ENCODE assay signal across 30 cellular contexts in genomic region chr1:114196992-114197907, GRCh38. TPM values are rescaled to one million over a fixed set of nuclear protein-coding genes. Genes with fewer than 3 reads are reported as not detected.
"Had no signal": no experiment of that assay in that cellular context is flagged by ENCODE, and none has a peak within 500 bp of the region (broad histone marks: within the 10 kb centered on the region; RNA-seq: fewer than 3 reads in every experiment).

No MANE protein-coding gene starts in this region.

- H3K9me3 Mint-ChIP-seq: natural killer cell treated with Interleukin-12 subunit alpha and Interleukin-12 subunit beta and Interleukin-15 and Interleukin-18, amount 100 ng/mL, for 72 hours had no signal

- H3K4me3 ChIP-seq: hepatocyte, left lung, lower lobe of right lung, ovary, right atrium auricular region, skin epidermis, stomach, testis, thyroid gland, transverse colon, upper lobe of left lung, vagina had no signal

- H3K9me3 ChIP-seq: lower lobe of right lung, ovary, right atrium auricular region, testis, thyroid gland, transverse colon, upper lobe of left lung, vagina had no signal

- H3K27me3 ChIP-seq: ovary, right atrium auricular region, testis, thyroid gland, upper lobe of left lung, vagina had no signal

- H3K36me3 Mint-ChIP-seq: mesothelial cell of epicardium; naive B cell; stimulated activated naive B cell treated with anti-CD40 and anti-IgM and Interleukin-4, amounts not matched to agents 10 μg/mL and 1 μg/mL and 100 μg/mL, for 72 hours had no signal

- H3K4me3 Mint-ChIP-seq: mesothelial cell of epicardium; naive B cell; natural killer cell treated with Interleukin-12 subunit alpha and Interleukin-12 subunit beta and Interleukin-15 and Interleukin-18, amount 100 ng/mL, for 72 hours; stimulated activated naive B cell treated with anti-CD40 and anti-IgM and Interleukin-4, amounts not matched to agents 10 μg/mL and 1 μg/mL and 100 μg/mL, for 72 hours had no signal

- DNase-seq: kidney; left colon; left lung; lower lobe of right lung; mammary epithelial cell; mesendoderm; naive B cell; ovary; stimulated activated CD4-positive, alpha-beta T cell treated with anti-CD3 and anti-CD28 coated beads, Interleukin-12 subunit alpha, Interleukin-12 subunit beta, amount 100 ng/mL, for 4 hours; stimulated activated CD4-positive, alpha-beta T cell treated with anti-CD3 and anti-CD28 coated beads, Interleukin-15, amount 100 ng/mL, for 24 hours; stimulated activated CD4-positive, alpha-beta T cell treated with anti-CD3 and anti-CD28 coated beads, Interleukin-2, amount 100 ng/mL, for 24 hours; stimulated activated CD4-positive, alpha-beta T cell treated with anti-CD3 and anti-CD28 coated beads, Interleukin-4, amount 100 ng/mL, for 1 hour; stimulated activated naive B cell treated with anti-CD40 and anti-IgM and Interleukin-4, amounts not matched to agents 10 μg/mL and 1 μg/mL and 100 μg/mL, for 72 hours; stimulated activated naive CD8-positive, alpha-beta T cell treated with anti-CD3 and anti-CD28 coated beads, Interleukin-15, Interleukin-2, amounts not matched to agents 100 U/mL and 50 U/mL, for 24 hours; stomach; testis; thyroid gland; transverse colon; upper lobe of left lung had no signal

- H3K79me2 ChIP-seq: hepatocyte had no signal

- FAIRE-seq: kidney had no signal

- H3K36me3 ChIP-seq: left lung, lower lobe of right lung, ovary, right atrium auricular region, stomach, thyroid gland, transverse colon, upper lobe of left lung, vagina had no signal

- H2AFZ ChIP-seq: hepatocyte had no signal

- H3K27ac ChIP-seq: hepatocyte, left lung, lower lobe of right lung, ovary, right atrium auricular region, skin epidermis, stomach, testis, thyroid gland, transverse colon, upper lobe of left lung, vagina had no signal

- H3K4me2 ChIP-seq: hepatocyte had no signal

- H3K27ac Mint-ChIP-seq: mesothelial cell of epicardium; naive B cell; natural killer cell treated with Interleukin-12 subunit alpha and Interleukin-12 subunit beta and Interleukin-15 and Interleukin-18, amount 100 ng/mL, for 72 hours; progenitor cell of endocrine pancreas; stimulated activated naive B cell treated with anti-CD40 and anti-IgM and Interleukin-4, amounts not matched to agents 10 μg/mL and 1 μg/mL and 100 μg/mL, for 72 hours had no signal

- H3K4me1 ChIP-seq: lower lobe of right lung, right atrium auricular region, stomach, testis, thyroid gland, transverse colon, vagina had no signal

- H3K4me1 Mint-ChIP-seq: naive B cell; stimulated activated naive B cell treated with anti-CD40 and anti-IgM and Interleukin-4, amounts not matched to agents 10 μg/mL and 1 μg/mL and 100 μg/mL, for 72 hours had no signal

- ATAC-seq: left colon; left lung; lower lobe of right lung; natural killer cell treated with Interleukin-12 subunit alpha and Interleukin-12 subunit beta and Interleukin-15 and Interleukin-18, amount 100 ng/mL, for 72 hours; sciatic nerve; stimulated activated naive B cell treated with anti-CD40 and anti-IgM and Interleukin-4, amounts not matched to agents 10 μg/mL and 1 μg/mL and 100 μg/mL, for 72 hours; stimulated activated naive CD8-positive, alpha-beta T cell treated with anti-CD3 and anti-CD28 coated beads, Interleukin-15, Interleukin-2, amounts not matched to agents 100 U/mL and 50 U/mL, for 24 hours had no signal

RNA-seq across cellular contexts. Expression of gene SYT6, which starts 43.6 kb away (rescaled TPM):
- total RNA-seq: left lung; lower lobe of right lung; mammary epithelial cell; natural killer cell treated with Interleukin-12 subunit alpha and Interleukin-12 subunit beta and Interleukin-15 and Interleukin-18, amount 100 ng/mL, for 72 hours; pulmonary artery endothelial cell; renal cortical epithelial cell; right atrium auricular region; vagina had no signal
- polyA plus RNA-seq: liver, mammary epithelial cell had no signal
